9 cellular contexts compared by ENCODE assay signal in genomic region chr12:109946505-109946904, GRCh38. TPM values are rescaled to one million over a fixed set of nuclear protein-coding genes. Genes with fewer than 3 reads are reported as not detected.
DNase-seq lines count a peak whose midpoint lies in the region; ATAC-seq, FAIRE-seq and TF ChIP-seq lines count a peak whose summit lies in the region.
"Had no signal": no experiment of that assay in that cellular context is flagged by ENCODE, and none has a peak within 500 bp of the region (broad histone marks: within the 10 kb centered on the region; RNA-seq: fewer than 3 reads in every experiment).

No MANE protein-coding gene starts in this region.

- no peaks in the 10 kb centered on the region for H3K9me3 Mint-ChIP-seq in activated T-cell treated with anti-CD3 and anti-CD28 coated beads, Interleukin-2, amount 50 U/mL, for 72 hours
- H3K9me3 Mint-ChIP-seq in activated T-cell treated with anti-CD3 and anti-CD28 coated beads, Interleukin-2, amount 50 U/mL, for 4 hours = no peaks in the 10 kb centered on the region

- POLR2A ChIA-PET in HepG2 (lab: Yijun Ruan, JAX) = interaction anchor here (0.6 kb wide), 2 partner anchors 20 to 97 kb away, joined by 3 read pairs; no protein-coding TSS in a partner anchor

- no peak overlapping the region for H3K9ac ChIP-seq in HepG2 (ENCODE audit: insufficient read depth, low read depth, low read length)

- H3K4me3 ChIP-seq in brain microvascular endothelial cell (ENCODE audit: low read depth, low read length) (no peak overlapping the region), HepG2 (replicated peaks in 1 of 3; ENCODE audit: insufficient read depth in 1 of 3, low read depth in 2 of 3, low read length in 3 of 3) (no peak overlapping the region), thyroid gland (replicated peaks in 1 of 3) (no peak overlapping the region)

- 62% methylated on average over 4 of the region's 5 CpGs for WGBS in HepG2 (ENCODE audit: low lambda C conversion rate)
- 21 to 25% methylated on average over 4 to 5 of the region's 5 CpGs for WGBS in thyroid gland, 2 donors

- H3K4me3 Mint-ChIP-seq in activated T-cell treated with anti-CD3 and anti-CD28 coated beads, Interleukin-2, amount 50 U/mL, for 72 hours = no peak overlapping the region
- no peak overlapping the region for H3K4me3 Mint-ChIP-seq in activated T-cell treated with anti-CD3 and anti-CD28 coated beads, Interleukin-2, amount 50 U/mL, for 4 hours

- CTCF ChIA-PET in HepG2 (lab: Yijun Ruan, JAX; ENCODE audit: low intra/inter-chr PET ratio, low total read pairs) = no interaction called here

- no peaks in the 10 kb centered on the region for H3K27me3 Mint-ChIP-seq in activated T-cell treated with anti-CD3 and anti-CD28 coated beads, Interleukin-2, amount 50 U/mL, for 72 hours (ENCODE audit: low read depth)
- no peaks in the 10 kb centered on the region for H3K27me3 Mint-ChIP-seq in activated T-cell treated with anti-CD3 and anti-CD28 coated beads, Interleukin-2, amount 50 U/mL, for 4 hours (ENCODE audit: low read depth)

- BruUV-seq in HepG2 (replicated peaks; lab: Mats Ljungman, UMichigan) = no TSS peak

- H4K20me1 ChIP-seq in HepG2 (ENCODE audit: insufficient read depth, low read length) = no peaks in the 10 kb centered on the region

- no peaks in the 10 kb centered on the region for H3K79me2 ChIP-seq in HepG2 (ENCODE audit: insufficient read depth, low read length)

- peaks cover 74% of the 10 kb centered on the region for H3K4me1 ChIP-seq in HepG2 (ENCODE audit: insufficient read depth, low read length)
- H3K4me1 ChIP-seq in thyroid gland = peaks cover 81% of the 10 kb centered on the region in 2 donors

- H3K36me3 ChIP-seq in brain microvascular endothelial cell (replicated peaks) (peaks cover 8% of the 10 kb centered on the region), HepG2 (replicated peaks in 1 of 2; ENCODE audit: control insufficient read depth in 1 of 2, insufficient read depth in 2 of 2, low read length in 2 of 2) (peaks cover 1 to 14% of the 10 kb centered on the region in 2 experiments), thyroid gland (peaks cover 2 to 7% of the 10 kb centered on the region in 2 donors)

- H2AFZ ChIP-seq in HepG2 (ENCODE audit: low read length) = no peak overlapping the region

- TF ChIP-seq EP300 in HepG2 (IDR thresholded peaks at IDR 0.05; ENCODE audit: low read depth in 2 of 2, low read length in 2 of 2) = no peak
- TF ChIP-seq EP300 in HepG2 (CRISPR knock-in tag; IDR thresholded peaks at IDR 0.05; ENCODE audit: borderline replicate concordance) = no peak

- H3K4me2 ChIP-seq in HepG2 (ENCODE audit: low read depth, low read length) = no peak overlapping the region

- no peak for TF ChIP-seq POLR2A in HepG2 (IDR thresholded peaks at IDR 0.05; ENCODE audit: insufficient read depth in 1 of 2, low read depth in 2 of 2, low read length in 2 of 2)
- TF ChIP-seq POLR2A in thyroid gland (IDR thresholded peaks at IDR 0.05) = peak in 1 of 2 donors; percentile 51

- intact Hi-C loops in HepG2 (cut with micrococcal nuclease; ENCODE audit: unreplicated experiment) = loop anchor here (5.0 kb wide), 1 partner anchor 51 kb away; the partner anchor contains the start of genes ANKRD13A and GIT2
- intact Hi-C loops in thyroid gland (cut with DNase I) = no loop called here

- peaks cover 37% of the 10 kb centered on the region for H3K4me1 Mint-ChIP-seq in activated T-cell treated with anti-CD3 and anti-CD28 coated beads, Interleukin-2, amount 50 U/mL, for 72 hours (ENCODE audit: low read depth)
- H3K4me1 Mint-ChIP-seq in activated T-cell treated with anti-CD3 and anti-CD28 coated beads, Interleukin-2, amount 50 U/mL, for 4 hours (ENCODE audit: low read depth) = peaks cover 21% of the 10 kb centered on the region

- TF ChIP-seq CTCF in brain microvascular endothelial cell (IDR thresholded peaks at IDR 0.05; ENCODE audit: low read depth, low read length, missing control alignments) (no peak), HepG2 (CRISPR knock-in tag; IDR thresholded peaks at IDR 0.05) (no peak), thyroid gland (IDR thresholded peaks at IDR 0.05) (no peak)

- TF ChIP-seq RAD21 in HepG2 (CRISPR knock-in tag; IDR thresholded peaks at IDR 0.05) = no peak

- DNase-seq in activated T-cell treated with anti-CD3 and anti-CD28 coated beads, Interleukin-2, amount 50 U/mL, for 72 hours = no peak
- no peak for DNase-seq in activated T-cell treated with anti-CD3 and anti-CD28 coated beads, Interleukin-2, amount 50 U/mL, for 4 hours
- DNase-seq in brain microvascular endothelial cell = peak; percentile 58
- DNase-seq in HepG2 (ENCODE audit: low spot score) = no peak
- DNase-seq in thyroid gland = peak; percentile 59 to 75
- no peak for DNase-seq in retina
- no peak for DNase-seq in occipital lobe (lab: John Stamatoyannopoulos, UW)
- DNase-seq: small intestine had no signal

- peaks cover 4 to 32% of the 10 kb centered on the region in 2 donors for H3K36me3 Mint-ChIP-seq in activated T-cell treated with anti-CD3 and anti-CD28 coated beads, Interleukin-2, amount 50 U/mL, for 72 hours (ENCODE audit: insufficient read depth in 2 of 2)
- peaks cover 23% of the 10 kb centered on the region for H3K36me3 Mint-ChIP-seq in activated T-cell treated with anti-CD3 and anti-CD28 coated beads, Interleukin-2, amount 50 U/mL, for 4 hours (ENCODE audit: insufficient read depth)

- H3K27ac ChIP-seq in brain microvascular endothelial cell (no peak overlapping the region), HepG2 (ENCODE audit: extremely low read length, insufficient read depth, low read length) (peak overlapping the region; percentile 76), thyroid gland (peak overlapping the region; percentile 80 to 90 (median 87))

- no peaks in the 10 kb centered on the region for H3K9me3 ChIP-seq in HepG2 (ENCODE audit: low read length)
- no peaks in the 10 kb centered on the region for H3K9me3 ChIP-seq in thyroid gland

- no peak for FAIRE-seq in HepG2 (lab: Jason Lieb, UNC)
- FAIRE-seq: small intestine had no signal

- peak overlapping the region; percentile 81 for H3K27ac Mint-ChIP-seq in activated T-cell treated with anti-CD3 and anti-CD28 coated beads, Interleukin-2, amount 50 U/mL, for 72 hours

- no peaks in the 10 kb centered on the region for H3K27me3 ChIP-seq in brain microvascular endothelial cell (replicated peaks)
- no peaks in the 10 kb centered on the region for H3K27me3 ChIP-seq in HepG2 (ENCODE audit: control insufficient read depth in 1 of 2, insufficient read depth in 2 of 2, low read length in 2 of 2)
- H3K27me3 ChIP-seq in thyroid gland = no peaks in the 10 kb centered on the region

- ATAC-seq in activated T-cell treated with anti-CD3 and anti-CD28 coated beads, Interleukin-2, amount 50 U/mL, for 72 hours (replicated peaks in 1 of 2) = no peak
- ATAC-seq in activated T-cell treated with anti-CD3 and anti-CD28 coated beads, Interleukin-2, amount 50 U/mL, for 4 hours = no peak
- ATAC-seq in HepG2 (no peak), HG03565 (IDR thresholded peaks at IDR 0.05; ENCODE audit: unreplicated experiment) (no peak)

- in situ Hi-C loops in brain microvascular endothelial cell (cut with HindIII; ENCODE audit: low pct_ligation_motif_present, low sequenced_read_pairs) = no loop called here
- in situ Hi-C loops in HepG2 (cut with HindIII; ENCODE audit: extremely low pct_ligation_motif_present, low pct_unique_long_range_greater_than_20kb) = no loop called here

RNA-seq across cellular contexts. Expression of gene TCHP, which starts 46.4 kb away (rescaled TPM):
- total RNA-seq in activated T-cell treated with anti-CD3 and anti-CD28 coated beads, Interleukin-2, amount 50 U/mL, for 72 hours = 10 to 100 TPM; 22.5 to 25.1 TPM
- 10 to 100 TPM; 25.4 to 27.9 (median 25.4) TPM for total RNA-seq in activated T-cell treated with anti-CD3 and anti-CD28 coated beads, Interleukin-2, amount 50 U/mL, for 4 hours
- total RNA-seq in HepG2 (2016; rRNA removed; fragmentation: Illumina TruSeq; extraction: Trizol) (10.4 and 12.2 TPM in 2 replicates), thyroid gland (10 to 100 TPM; 16.4 to 25.8 (median 24.3) TPM), occipital lobe (6.2 TPM)
- total RNA-seq in HepG2 (2016; cell fraction: cytosol; rRNA removed; fragmentation: Illumina TruSeq; extraction: Trizol; ENCODE audit: low read depth) = 2.5 and 2.6 TPM in 2 replicates
- 8.5 and 11.7 TPM in 2 replicates for total RNA-seq in HepG2 (2016; cell fraction: insoluble cytoplasmic fraction; rRNA removed; fragmentation: Illumina TruSeq; extraction: Trizol)
- 5.2 and 5.6 TPM in 2 replicates for total RNA-seq in HepG2 (2016; cell fraction: membrane; rRNA removed; fragmentation: Illumina TruSeq; extraction: Trizol)
- total RNA-seq in HepG2 (2016; cell fraction: nucleus; rRNA removed; fragmentation: Illumina TruSeq; extraction: Trizol) = 12.5 and 13.8 TPM in 2 replicates
- polyA plus RNA-seq in HepG2 (2011; rRNA removed) = 6.3 and 6.7 TPM in 2 replicates
- polyA plus RNA-seq in HepG2 (2011; cell fraction: cytosol; rRNA removed) = 4.3 and 5.7 TPM in 2 replicates
- 32.3 and 36.3 TPM in 2 replicates for polyA plus RNA-seq in HepG2 (2011; cell fraction: nucleus; rRNA removed)
- polyA plus RNA-seq in HepG2 (2012) = 7.6 and 9.7 TPM in 2 replicates
- 1.2 and 1.4 TPM in 2 replicates for polyA plus RNA-seq in HepG2 (2016; cell fraction: cytosol; fragmentation: Illumina TruSeq; extraction: Trizol; ENCODE audit: low read depth)
- 11.8 and 12.5 TPM in 2 replicates for polyA plus RNA-seq in HepG2 (2016; cell fraction: insoluble cytoplasmic fraction; fragmentation: Illumina TruSeq; extraction: Trizol; ENCODE audit: low read depth)
- 3.1 and 3.4 TPM in 2 replicates for polyA plus RNA-seq in HepG2 (2016; cell fraction: membrane; fragmentation: Illumina TruSeq; extraction: Trizol; ENCODE audit: low read depth)
- polyA plus RNA-seq in HepG2 (2016; cell fraction: nucleus; fragmentation: Illumina TruSeq; extraction: Trizol; ENCODE audit: insufficient read depth, low read depth) = 29.5 and 29.6 TPM in 2 replicates
- polyA minus RNA-seq in HepG2 (2011; rRNA and poly(A)+ RNA removed; ENCODE audit: low replicate concordance) = 5.0 and 14.9 TPM in 2 replicates
- 1.4 and 1.7 TPM in 2 replicates for polyA minus RNA-seq in HepG2 (2011; cell fraction: cytosol; rRNA and poly(A)+ RNA removed)
- polyA minus RNA-seq in HepG2 (2011; cell fraction: nucleus; rRNA and poly(A)+ RNA removed) = 11.3 and 11.8 TPM in 2 replicates

RNA-seq across cellular contexts. Expression of gene GIT2, which starts 49.7 kb away (rescaled TPM):
- total RNA-seq in activated T-cell treated with anti-CD3 and anti-CD28 coated beads, Interleukin-2, amount 50 U/mL, for 72 hours = 10 to 100 TPM; 70.0 to 74.9 TPM
- 10 to 100 TPM; 43.0 to 51.8 (median 49.0) TPM for total RNA-seq in activated T-cell treated with anti-CD3 and anti-CD28 coated beads, Interleukin-2, amount 50 U/mL, for 4 hours
- 15.2 and 18.4 TPM in 2 replicates for total RNA-seq in HepG2 (2016; rRNA removed; fragmentation: Illumina TruSeq; extraction: Trizol)
- total RNA-seq in HepG2 (2016; cell fraction: cytosol; rRNA removed; fragmentation: Illumina TruSeq; extraction: Trizol; ENCODE audit: low read depth) = 6.4 and 7.3 TPM in 2 replicates
- 14.1 and 17.8 TPM in 2 replicates for total RNA-seq in HepG2 (2016; cell fraction: insoluble cytoplasmic fraction; rRNA removed; fragmentation: Illumina TruSeq; extraction: Trizol)
- total RNA-seq in HepG2 (2016; cell fraction: membrane; rRNA removed; fragmentation: Illumina TruSeq; extraction: Trizol) = 9.0 and 9.5 TPM in 2 replicates
- 31.9 and 34.5 TPM in 2 replicates for total RNA-seq in HepG2 (2016; cell fraction: nucleus; rRNA removed; fragmentation: Illumina TruSeq; extraction: Trizol)
- polyA plus RNA-seq in HepG2 (2011; rRNA removed) = 18.7 and 19.8 TPM in 2 replicates
- polyA plus RNA-seq in HepG2 (2011; cell fraction: cytosol; rRNA removed) = 9.5 and 12.3 TPM in 2 replicates
- polyA plus RNA-seq in HepG2 (2011; cell fraction: nucleus; rRNA removed) = 50.5 and 56.5 TPM in 2 replicates
- polyA plus RNA-seq in HepG2 (2012) = 14.5 and 15.2 TPM in 2 replicates
- 0.65 and 0.83 TPM in 2 replicates for polyA plus RNA-seq in HepG2 (2016; cell fraction: cytosol; fragmentation: Illumina TruSeq; extraction: Trizol; ENCODE audit: low read depth)
- 11.7 and 12.8 TPM in 2 replicates for polyA plus RNA-seq in HepG2 (2016; cell fraction: insoluble cytoplasmic fraction; fragmentation: Illumina TruSeq; extraction: Trizol; ENCODE audit: low read depth)
- 2.2 and 2.5 TPM in 2 replicates for polyA plus RNA-seq in HepG2 (2016; cell fraction: membrane; fragmentation: Illumina TruSeq; extraction: Trizol; ENCODE audit: low read depth)
- 59.1 and 66.0 TPM in 2 replicates for polyA plus RNA-seq in HepG2 (2016; cell fraction: nucleus; fragmentation: Illumina TruSeq; extraction: Trizol; ENCODE audit: insufficient read depth, low read depth)
- 26.7 and 35.9 TPM in 2 replicates for polyA minus RNA-seq in HepG2 (2011; rRNA and poly(A)+ RNA removed; ENCODE audit: low replicate concordance)
- 11.9 and 13.6 TPM in 2 replicates for polyA minus RNA-seq in HepG2 (2011; cell fraction: cytosol; rRNA and poly(A)+ RNA removed)
- polyA minus RNA-seq in HepG2 (2011; cell fraction: nucleus; rRNA and poly(A)+ RNA removed) = 90.6 and 102 TPM in 2 replicates
- total RNA-seq in thyroid gland = 10 to 100 TPM; 54.4 to 69.4 (median 60.1) TPM
- 27.8 TPM for total RNA-seq in occipital lobe

RNA-seq across cellular contexts. Expression of gene ANKRD13A, which starts 52.7 kb away (rescaled TPM):
- total RNA-seq in activated T-cell treated with anti-CD3 and anti-CD28 coated beads, Interleukin-2, amount 50 U/mL, for 72 hours = 10 to 100 TPM; 67.8 to 72.8 TPM
- total RNA-seq in activated T-cell treated with anti-CD3 and anti-CD28 coated beads, Interleukin-2, amount 50 U/mL, for 4 hours = 10 to 100 TPM; 30.6 to 42.7 (median 38.8) TPM
- total RNA-seq in HepG2 (2016; rRNA removed; fragmentation: Illumina TruSeq; extraction: Trizol) (34.1 and 40.7 TPM in 2 replicates), thyroid gland (100 to 1,000 TPM; 125 to 167 (median 137) TPM), occipital lobe (20.6 TPM)
- total RNA-seq in HepG2 (2016; cell fraction: cytosol; rRNA removed; fragmentation: Illumina TruSeq; extraction: Trizol; ENCODE audit: low read depth) = 19.2 and 22.0 TPM in 2 replicates
- total RNA-seq in HepG2 (2016; cell fraction: insoluble cytoplasmic fraction; rRNA removed; fragmentation: Illumina TruSeq; extraction: Trizol) = 35.8 and 44.1 TPM in 2 replicates
- 36.6 and 37.4 TPM in 2 replicates for total RNA-seq in HepG2 (2016; cell fraction: membrane; rRNA removed; fragmentation: Illumina TruSeq; extraction: Trizol)
- total RNA-seq in HepG2 (2016; cell fraction: nucleus; rRNA removed; fragmentation: Illumina TruSeq; extraction: Trizol) = 27.2 and 29.0 TPM in 2 replicates
- 41.6 and 51.0 TPM in 2 replicates for polyA plus RNA-seq in HepG2 (2011; rRNA removed)
- 36.8 and 47.0 TPM in 2 replicates for polyA plus RNA-seq in HepG2 (2011; cell fraction: cytosol; rRNA removed)
- polyA plus RNA-seq in HepG2 (2011; cell fraction: nucleus; rRNA removed) = 90.0 and 92.3 TPM in 2 replicates
- 36.3 and 37.0 TPM in 2 replicates for polyA plus RNA-seq in HepG2 (2012)
- polyA plus RNA-seq in HepG2 (2016; cell fraction: cytosol; fragmentation: Illumina TruSeq; extraction: Trizol; ENCODE audit: low read depth) = 6.9 and 7.4 TPM in 2 replicates
- polyA plus RNA-seq in HepG2 (2016; cell fraction: insoluble cytoplasmic fraction; fragmentation: Illumina TruSeq; extraction: Trizol; ENCODE audit: low read depth) = 32.2 and 35.3 TPM in 2 replicates
- 19.0 and 20.8 TPM in 2 replicates for polyA plus RNA-seq in HepG2 (2016; cell fraction: membrane; fragmentation: Illumina TruSeq; extraction: Trizol; ENCODE audit: low read depth)
- 53.7 and 57.1 TPM in 2 replicates for polyA plus RNA-seq in HepG2 (2016; cell fraction: nucleus; fragmentation: Illumina TruSeq; extraction: Trizol; ENCODE audit: insufficient read depth, low read depth)
- polyA minus RNA-seq in HepG2 (2011; rRNA and poly(A)+ RNA removed; ENCODE audit: low replicate concordance) = 40.3 and 72.5 TPM in 2 replicates
- 27.5 and 31.2 TPM in 2 replicates for polyA minus RNA-seq in HepG2 (2011; cell fraction: cytosol; rRNA and poly(A)+ RNA removed)
- 41.3 and 58.9 TPM in 2 replicates for polyA minus RNA-seq in HepG2 (2011; cell fraction: nucleus; rRNA and poly(A)+ RNA removed)

Comparison
In these comparisons a context has a peak if more than half of its experiments do, and no peak if none do; other contexts are left out.
1. DNase-seq: peak in brain microvascular endothelial cell (single experiment) and thyroid gland (2 of 2); none in activated T-cell treated with anti-CD3 and anti-CD28 coated beads, Interleukin-2, amount 50 U/mL, for 72 hours (0 of 2), activated T-cell treated with anti-CD3 and anti-CD28 coated beads, Interleukin-2, amount 50 U/mL, for 4 hours (single experiment), HepG2 (single experiment), retina (single experiment) and occipital lobe (single experiment).